Comparison of ENCODE assay signal across 8 cellular contexts in the genomic region with DNA sequence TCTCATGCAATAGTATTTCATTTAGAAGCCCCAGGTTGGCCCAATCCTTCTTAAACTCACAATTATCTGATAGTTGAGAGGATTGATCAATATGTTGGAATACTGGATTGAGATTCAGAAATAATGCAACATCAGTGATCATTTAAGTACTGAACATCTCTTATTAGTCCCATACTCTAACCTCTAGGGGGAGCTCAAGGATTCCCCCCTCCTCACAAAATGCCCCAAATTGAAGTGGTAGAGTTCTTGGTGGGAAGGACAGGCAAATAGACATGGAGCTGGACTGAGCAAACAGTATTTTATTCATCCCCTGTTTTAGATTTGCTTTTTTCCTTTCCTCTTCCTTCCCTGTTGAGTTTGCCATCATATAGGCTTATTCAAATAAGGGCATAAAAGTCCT.
DNase-seq lines count a peak whose midpoint lies in the region; ATAC-seq and TF ChIP-seq lines count a peak whose summit lies in the region.

No MANE protein-coding gene starts in this region.

- no peaks in the 10 kb centered on the region for H3K9me3 ChIP-seq in Caco-2
- H3K9me3 ChIP-seq in H9 (ENCODE audit: control insufficient read depth, low read depth, low read length): no peaks in the 10 kb centered on the region

- H3K56ac ChIP-seq in H9 (ENCODE audit: insufficient read length, low read depth, low read length): no peak overlapping the region

- H3K79me2 ChIP-seq in H9 (ENCODE audit: insufficient read depth, low read length): no peaks in the 10 kb centered on the region

- H4K20me1 ChIP-seq in H9 (ENCODE audit: control insufficient read depth, insufficient read depth, insufficient read length): no peaks in the 10 kb centered on the region

- no peak overlapping the region for H4K91ac ChIP-seq in H9 (ENCODE audit: insufficient read length, low read depth, low read length)

- no peak overlapping the region for H2BK5ac ChIP-seq in H9 (ENCODE audit: insufficient read length, low read length)

- H2BK12ac ChIP-seq in H9 (ENCODE audit: insufficient read length, low read depth, low read length): no peak overlapping the region

- H2BK20ac ChIP-seq in H9 (ENCODE audit: low read depth, low read length, poor library complexity, severe bottlenecking): no peak overlapping the region

- H3T11ph ChIP-seq in H9 (ENCODE audit: low read length): no peak overlapping the region

- no peak overlapping the region for H2AFZ ChIP-seq in H9 (ENCODE audit: low read length)

- H3K14ac ChIP-seq in H9 (ENCODE audit: insufficient read depth, low read length): no peak overlapping the region

- no peak overlapping the region for H3K4ac ChIP-seq in H9 (ENCODE audit: low read depth, low read length)

- no peak overlapping the region for H2BK120ac ChIP-seq in H9 (ENCODE audit: low read depth, low read length, poor library complexity, severe bottlenecking)

- no peak overlapping the region for H3K23ac ChIP-seq in H9 (ENCODE audit: insufficient read length, low read depth, low read length)

- H3K9ac ChIP-seq in H9 (ENCODE audit: extremely low read depth, insufficient read length, low read length): no peak overlapping the region

- POLR2A ChIA-PET in Caco-2 (lab: Charles Lee): no interaction called here

- H3K4me1 Mint-ChIP-seq in Caco-2 (ENCODE audit: low read depth, unreplicated experiment): no peaks in the 10 kb centered on the region
- H3K4me1 Mint-ChIP-seq in H9: no peaks in the 10 kb centered on the region

- no peaks in the 10 kb centered on the region for H3K23me2 ChIP-seq in H9 (ENCODE audit: insufficient read length, low read depth, low read length, poor library complexity, severe bottlenecking)

- no peaks in the 10 kb centered on the region for H3K36me3 Mint-ChIP-seq in Caco-2 (ENCODE audit: insufficient read depth, unreplicated experiment)
- peaks cover 4 to 11% (median 4%) of the 10 kb centered on the region in 3 experiments; a peak in 2 of 7 replicates for H3K36me3 Mint-ChIP-seq in H9 (ENCODE audit: insufficient read depth in 1 of 3, low read depth in 3 of 3)

- no peak overlapping the region for H3K27ac Mint-ChIP-seq in Caco-2 (ENCODE audit: unreplicated experiment)
- H3K27ac Mint-ChIP-seq in H9: no peak overlapping the region

- H3K27me3 Mint-ChIP-seq in Caco-2 (ENCODE audit: insufficient read depth, unreplicated experiment) (peaks cover 4% of the 10 kb centered on the region), H9 (ENCODE audit: low read depth) (no peaks in the 10 kb centered on the region; the same call in 1 of the 2 replicates)

- H2AK5ac ChIP-seq in H9 (ENCODE audit: insufficient read length, low read length): no peak overlapping the region

- intact Hi-C loops in Caco-2 (cut with micrococcal nuclease; ENCODE audit: unreplicated experiment): loop anchor here (5.0 kb wide), 2 partner anchors 187 to 322 kb away; no protein-coding TSS in a partner anchor

- H3K18ac ChIP-seq in H9 (ENCODE audit: insufficient read length, low read depth, low read length): no peak overlapping the region

- H4K5ac ChIP-seq in H9 (ENCODE audit: insufficient read length, low read depth, low read length): no peak overlapping the region

- H3K4me3 Mint-ChIP-seq in Caco-2 (ENCODE audit: unreplicated experiment): no peak overlapping the region
- H3K4me3 Mint-ChIP-seq in H9: no peak overlapping the region

- peak; percentile 10 to 22 for TF ChIP-seq CTCF in Caco-2 (IDR thresholded peaks at IDR 0.05; ENCODE audit: insufficient read depth in 1 of 2, low read depth in 1 of 2, low read length in 1 of 2, severe bottlenecking in 1 of 2, unreplicated experiment in 1 of 2)
- TF ChIP-seq CTCF in H9 (conservative IDR thresholded peaks at IDR 0.05): peak; percentile 80

- BruUV-seq in Caco-2 (replicated peaks; lab: Mats Ljungman, UMichigan): no TSS peak

- H3K4me2 ChIP-seq in H9 (ENCODE audit: insufficient read depth, insufficient read length, low read length): no peak overlapping the region

- no peak for ATAC-seq in HG02678 (IDR thresholded peaks at IDR 0.05; ENCODE audit: unreplicated experiment)
- ATAC-seq in GM21619 (IDR thresholded peaks at IDR 0.05; ENCODE audit: unreplicated experiment): no peak

- no peak overlapping the region for H2BK15ac ChIP-seq in H9 (ENCODE audit: low read depth, low read length)

- H4K8ac ChIP-seq in H9 (replicated peaks; ENCODE audit: insufficient read length, low read depth, low read length): no peak overlapping the region

- H3K4me1 ChIP-seq in Caco-2 (no peaks in the 10 kb centered on the region), H9 (ENCODE audit: insufficient read depth, low read length) (no peaks in the 10 kb centered on the region)

- no peaks in the 10 kb centered on the region for H3K9me3 Mint-ChIP-seq in Caco-2 (ENCODE audit: unreplicated experiment)
- peaks cover 7 to 13% of the 10 kb centered on the region in 2 experiments for H3K9me3 Mint-ChIP-seq in H9

- DNase-seq in Caco-2 (no peak), H9 (no peak), SKM-1 (lab: John Stamatoyannopoulos, UW; ENCODE audit: unreplicated experiment) (peak; percentile 9), iPS-NIHi11 (ENCODE audit: low spot score) (peak; percentile 55), cerebellar nuclear complex (lab: John Stamatoyannopoulos, UW) (no peak)
- DNase-seq in activated CD8-positive, alpha-beta memory T cell treated with anti-CD3 and anti-CD28 coated beads, Interleukin-2, amount 50 U/mL, for 4 hours: no peak

- H3K4me3 ChIP-seq in Caco-2 (ENCODE audit: low read depth, low read length): no peak overlapping the region

- CTCF ChIA-PET in Caco-2 (lab: Charles Lee): interaction anchor here (0.7 kb wide), 1 partner anchor 188 kb away, joined by 3 read pairs; no protein-coding TSS in a partner anchor

- H3K27ac ChIP-seq in H9 (ENCODE audit: insufficient read length, low read depth, low read length): no peak overlapping the region

- no peaks in the 10 kb centered on the region for H3K36me3 ChIP-seq in Caco-2 (ENCODE audit: control insufficient read depth, insufficient read depth, low read length)

- H3K27me3 ChIP-seq in Caco-2 (replicated peaks; ENCODE audit: control insufficient read depth, insufficient read depth, low read length): no peaks in the 10 kb centered on the region
- no peaks in the 10 kb centered on the region for H3K27me3 ChIP-seq in H9 (ENCODE audit: insufficient read depth, low read length)

- H3K79me1 ChIP-seq in H9 (ENCODE audit: insufficient read depth, low read depth, low read length, poor library complexity, severe bottlenecking): no peaks in the 10 kb centered on the region

Comparison
In these comparisons a context has a peak if more than half of its experiments do, and no peak if none do; other contexts are left out.
1. DNase-seq: peak in SKM-1 (single experiment) and iPS-NIHi11 (single experiment); none in Caco-2 (0 of 2), H9 (single experiment), cerebellar nuclear complex (0 of 2) and activated CD8-positive, alpha-beta memory T cell treated with anti-CD3 and anti-CD28 coated beads, Interleukin-2, amount 50 U/mL, for 4 hours (single experiment).